ENCODE assay signal across 1 cellular context in genomic region chr2:88837511-88838160, GRCh38.
TF ChIP-seq lines count a peak whose summit lies in the region.

No MANE protein-coding gene starts in this region.

TF ChIP-seq in GM12878, 131 proteins besides CTCF, POLR2A, EP300 and RAD21 (continued from another document):
- TF ChIP-seq ESRRA (IDR thresholded peaks at IDR 0.05; ENCODE audit: low read length): no peak
- TF ChIP-seq ZNF274 (IDR thresholded peaks at IDR 0.05; ENCODE audit: insufficient read depth, insufficient read length): no peak
- no peak for TF ChIP-seq EED (IDR thresholded peaks at IDR 0.05; ENCODE audit: low read depth)
- no peak for TF ChIP-seq MAX (IDR thresholded peaks at IDR 0.05; ENCODE audit: low read depth, low read length)
- no peak for TF ChIP-seq IRF4 (IDR thresholded peaks at IDR 0.05; ENCODE audit: low read depth, low read length)
- no peak for TF ChIP-seq HCFC1 (IDR thresholded peaks at IDR 0.05; ENCODE audit: low read length)
- TF ChIP-seq FOS (IDR thresholded peaks at IDR 0.05; ENCODE audit: borderline replicate concordance, extremely low read depth, insufficient read length): no peak
- no peak for TF ChIP-seq SMAD1 (IDR thresholded peaks at IDR 0.05; ENCODE audit: low read depth, partially characterized antibody)
- no peak for TF ChIP-seq ZNF24 (IDR thresholded peaks at IDR 0.05)
- no peak for TF ChIP-seq ATF7 (IDR thresholded peaks at IDR 0.05; ENCODE audit: low read depth)
- no peak for TF ChIP-seq RBBP5 (conservative IDR thresholded peaks at IDR 0.05)
- no peak for TF ChIP-seq RB1 (IDR thresholded peaks at IDR 0.05; ENCODE audit: borderline replicate concordance)
- no peak for TF ChIP-seq MEF2B (IDR thresholded peaks at IDR 0.05; ENCODE audit: partially characterized antibody, poor library complexity, severe bottlenecking)
- no peak for TF ChIP-seq PRDM15 (CRISPR knock-in tag; IDR thresholded peaks at IDR 0.05)
TF ChIP-seq in GM12878: peak in this region for 0.
